ENCODE assay signal across 1 cellular context in genomic region chr19:6737284-6737872, GRCh38.
A peak's percentile ranks its signal among the peaks of the same experiment; 100 is the strongest.
TF ChIP-seq lines count a peak whose summit lies in the region.

Gene GPR108, minus strand, starts transcription at chr19:6737580. Its CDS starts 4 bp downstream, at chr19:6737576.

TF ChIP-seq in HepG2, 621 proteins besides CTCF, POLR2A, EP300 and RAD21 (continued from another document and continues in another):
- TF ChIP-seq, protein P1, sequence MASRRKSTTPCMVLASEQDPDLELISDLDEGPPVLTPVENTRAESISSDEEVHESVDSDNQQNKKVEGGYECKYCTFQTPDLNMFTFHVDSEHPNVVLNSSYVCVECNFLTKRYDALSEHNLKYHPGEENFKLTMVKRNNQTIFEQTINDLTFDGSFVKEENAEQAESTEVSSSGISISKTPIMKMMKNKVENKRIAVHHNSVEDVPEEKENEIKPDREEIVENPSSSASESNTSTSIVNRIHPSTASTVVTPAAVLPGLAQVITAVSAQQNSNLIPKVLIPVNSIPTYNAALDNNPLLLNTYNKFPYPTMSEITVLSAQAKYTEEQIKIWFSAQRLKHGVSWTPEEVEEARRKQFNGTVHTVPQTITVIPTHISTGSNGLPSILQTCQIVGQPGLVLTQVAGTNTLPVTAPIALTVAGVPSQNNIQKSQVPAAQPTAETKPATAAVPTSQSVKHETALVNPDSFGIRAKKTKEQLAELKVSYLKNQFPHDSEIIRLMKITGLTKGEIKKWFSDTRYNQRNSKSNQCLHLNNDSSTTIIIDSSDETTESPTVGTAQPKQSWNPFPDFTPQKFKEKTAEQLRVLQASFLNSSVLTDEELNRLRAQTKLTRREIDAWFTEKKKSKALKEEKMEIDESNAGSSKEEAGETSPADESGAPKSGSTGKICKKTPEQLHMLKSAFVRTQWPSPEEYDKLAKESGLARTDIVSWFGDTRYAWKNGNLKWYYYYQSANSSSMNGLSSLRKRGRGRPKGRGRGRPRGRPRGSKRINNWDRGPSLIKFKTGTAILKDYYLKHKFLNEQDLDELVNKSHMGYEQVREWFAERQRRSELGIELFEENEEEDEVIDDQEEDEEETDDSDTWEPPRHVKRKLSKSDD (CRISPR knock-in tag; IDR thresholded peaks at IDR 0.05; ENCODE audit: low read depth), result no peak
- TF ChIP-seq, protein P2, sequence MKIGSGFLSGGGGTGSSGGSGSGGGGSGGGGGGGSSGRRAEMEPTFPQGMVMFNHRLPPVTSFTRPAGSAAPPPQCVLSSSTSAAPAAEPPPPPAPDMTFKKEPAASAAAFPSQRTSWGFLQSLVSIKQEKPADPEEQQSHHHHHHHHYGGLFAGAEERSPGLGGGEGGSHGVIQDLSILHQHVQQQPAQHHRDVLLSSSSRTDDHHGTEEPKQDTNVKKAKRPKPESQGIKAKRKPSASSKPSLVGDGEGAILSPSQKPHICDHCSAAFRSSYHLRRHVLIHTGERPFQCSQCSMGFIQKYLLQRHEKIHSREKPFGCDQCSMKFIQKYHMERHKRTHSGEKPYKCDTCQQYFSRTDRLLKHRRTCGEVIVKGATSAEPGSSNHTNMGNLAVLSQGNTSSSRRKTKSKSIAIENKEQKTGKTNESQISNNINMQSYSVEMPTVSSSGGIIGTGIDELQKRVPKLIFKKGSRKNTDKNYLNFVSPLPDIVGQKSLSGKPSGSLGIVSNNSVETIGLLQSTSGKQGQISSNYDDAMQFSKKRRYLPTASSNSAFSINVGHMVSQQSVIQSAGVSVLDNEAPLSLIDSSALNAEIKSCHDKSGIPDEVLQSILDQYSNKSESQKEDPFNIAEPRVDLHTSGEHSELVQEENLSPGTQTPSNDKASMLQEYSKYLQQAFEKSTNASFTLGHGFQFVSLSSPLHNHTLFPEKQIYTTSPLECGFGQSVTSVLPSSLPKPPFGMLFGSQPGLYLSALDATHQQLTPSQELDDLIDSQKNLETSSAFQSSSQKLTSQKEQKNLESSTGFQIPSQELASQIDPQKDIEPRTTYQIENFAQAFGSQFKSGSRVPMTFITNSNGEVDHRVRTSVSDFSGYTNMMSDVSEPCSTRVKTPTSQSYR (CRISPR knock-in tag; IDR thresholded peaks at IDR 0.05; ENCODE audit: borderline replicate concordance), result no peak
- TF ChIP-seq ZNF776 (CRISPR knock-in tag; IDR thresholded peaks at IDR 0.05) (peak; percentile 64; the same call in 1 of the 2 replicates), NCOA5 (CRISPR knock-in tag; IDR thresholded peaks at IDR 0.05) (no peak), FLYWCH1 (CRISPR knock-in tag; IDR thresholded peaks at IDR 0.05) (no peak), ZNF747 (CRISPR knock-in tag; IDR thresholded peaks at IDR 0.05; ENCODE audit: borderline replicate concordance) (0 out of 2 replicates have a peak, but pooled peaks have one; percentile 31), ZSCAN9 (CRISPR knock-in tag; IDR thresholded peaks at IDR 0.05; ENCODE audit: borderline replicate concordance) (no peak; the same call in 1 of the 2 replicates), ZFX (CRISPR knock-in tag; IDR thresholded peaks at IDR 0.05; ENCODE audit: low read depth) (no peak), ZFP41 (CRISPR knock-in tag; IDR thresholded peaks at IDR 0.05; ENCODE audit: borderline replicate concordance) (no peak), KDM3A (CRISPR knock-in tag; IDR thresholded peaks at IDR 0.05; ENCODE audit: low read depth) (no peak), SP140L (CRISPR knock-in tag; IDR thresholded peaks at IDR 0.05; ENCODE audit: borderline replicate concordance) (no peak), RBM39 (IDR thresholded peaks at IDR 0.05; ENCODE audit: low read depth, low read length, poor library complexity, severe bottlenecking) (peak; percentile 58), CHD2 (IDR thresholded peaks at IDR 0.05; ENCODE audit: low read depth, low read length) (peak; percentile 69), ZNF264 (CRISPR knock-in tag; IDR thresholded peaks at IDR 0.05) (no peak), ZSCAN29 (CRISPR knock-in tag; conservative IDR thresholded peaks at IDR 0.05) (no peak), RFXANK (CRISPR knock-in tag; IDR thresholded peaks at IDR 0.05) (no peak), ARHGAP35 (CRISPR knock-in tag; IDR thresholded peaks at IDR 0.05; ENCODE audit: borderline replicate concordance) (no peak), NCOA1 (CRISPR knock-in tag; IDR thresholded peaks at IDR 0.05) (no peak), RFX1 (IDR thresholded peaks at IDR 0.05) (no peak), ZNF17 (CRISPR knock-in tag; IDR thresholded peaks at IDR 0.05) (no peak), SATB2 (CRISPR knock-in tag; IDR thresholded peaks at IDR 0.05) (no peak), RELA (CRISPR knock-in tag; IDR thresholded peaks at IDR 0.05) (no peak), MAFG (CRISPR knock-in tag; IDR thresholded peaks at IDR 0.05) (no peak), MTF1 (CRISPR knock-in tag; IDR thresholded peaks at IDR 0.05) (no peak), ZNF790 (CRISPR knock-in tag; IDR thresholded peaks at IDR 0.05; ENCODE audit: borderline replicate concordance) (no peak), ZNF792 (CRISPR knock-in tag; IDR thresholded peaks at IDR 0.05) (no peak), ATF1 (CRISPR knock-in tag; IDR thresholded peaks at IDR 0.05) (peak; percentile 99), ZBTB37 (CRISPR knock-in tag; IDR thresholded peaks at IDR 0.05) (no peak), TARDBP (CRISPR knock-in tag; IDR thresholded peaks at IDR 0.05) (no peak), ZNF546 (CRISPR knock-in tag; conservative IDR thresholded peaks at IDR 0.05) (peak; percentile 38; the same call in 1 of the 2 replicates), TAF1 (CRISPR knock-in tag; IDR thresholded peaks at IDR 0.05) (no peak), ZNF503 (CRISPR knock-in tag; IDR thresholded peaks at IDR 0.05) (no peak), ZNF670 (CRISPR knock-in tag; IDR thresholded peaks at IDR 0.05; ENCODE audit: borderline replicate concordance) (0 out of 2 replicates have a peak, but pooled peaks have one; percentile 66), GMEB2 (CRISPR knock-in tag; IDR thresholded peaks at IDR 0.05; ENCODE audit: low read depth) (no peak), BORCS8-MEF2B (CRISPR knock-in tag; IDR thresholded peaks at IDR 0.05) (0 out of 2 replicates have a peak, but pooled peaks have one; percentile 27), RORA (CRISPR knock-in tag; IDR thresholded peaks at IDR 0.05) (no peak), NFKB2 (CRISPR knock-in tag; IDR thresholded peaks at IDR 0.05; ENCODE audit: borderline replicate concordance) (no peak; the same call in 1 of the 2 replicates), ZNF530 (CRISPR knock-in tag; IDR thresholded peaks at IDR 0.05; ENCODE audit: low read depth) (no peak), SRSF1 (optimal IDR thresholded peaks at IDR 0.05; ENCODE audit: low read depth, low read length) (peak; percentile 70), FOXA1 (IDR thresholded peaks at IDR 0.05) (no peak), FOXA1 (CRISPR knock-in tag; IDR thresholded peaks at IDR 0.05) (no peak), TOE1 (CRISPR knock-in tag; IDR thresholded peaks at IDR 0.05) (no peak)
- TF ChIP-seq, protein P3, sequence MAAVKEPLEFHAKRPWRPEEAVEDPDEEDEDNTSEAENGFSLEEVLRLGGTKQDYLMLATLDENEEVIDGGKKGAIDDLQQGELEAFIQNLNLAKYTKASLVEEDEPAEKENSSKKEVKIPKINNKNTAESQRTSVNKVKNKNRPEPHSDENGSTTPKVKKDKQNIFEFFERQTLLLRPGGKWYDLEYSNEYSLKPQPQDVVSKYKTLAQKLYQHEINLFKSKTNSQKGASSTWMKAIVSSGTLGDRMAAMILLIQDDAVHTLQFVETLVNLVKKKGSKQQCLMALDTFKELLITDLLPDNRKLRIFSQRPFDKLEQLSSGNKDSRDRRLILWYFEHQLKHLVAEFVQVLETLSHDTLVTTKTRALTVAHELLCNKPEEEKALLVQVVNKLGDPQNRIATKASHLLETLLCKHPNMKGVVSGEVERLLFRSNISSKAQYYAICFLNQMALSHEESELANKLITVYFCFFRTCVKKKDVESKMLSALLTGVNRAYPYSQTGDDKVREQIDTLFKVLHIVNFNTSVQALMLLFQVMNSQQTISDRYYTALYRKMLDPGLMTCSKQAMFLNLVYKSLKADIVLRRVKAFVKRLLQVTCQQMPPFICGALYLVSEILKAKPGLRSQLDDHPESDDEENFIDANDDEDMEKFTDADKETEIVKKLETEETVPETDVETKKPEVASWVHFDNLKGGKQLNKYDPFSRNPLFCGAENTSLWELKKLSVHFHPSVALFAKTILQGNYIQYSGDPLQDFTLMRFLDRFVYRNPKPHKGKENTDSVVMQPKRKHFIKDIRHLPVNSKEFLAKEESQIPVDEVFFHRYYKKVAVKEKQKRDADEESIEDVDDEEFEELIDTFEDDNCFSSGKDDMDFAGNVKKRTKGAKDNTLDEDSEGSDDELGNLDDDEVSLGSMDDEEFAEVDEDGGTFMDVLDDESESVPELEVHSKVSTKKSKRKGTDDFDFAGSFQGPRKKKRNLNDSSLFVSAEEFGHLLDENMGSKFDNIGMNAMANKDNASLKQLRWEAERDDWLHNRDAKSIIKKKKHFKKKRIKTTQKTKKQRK (IDR thresholded peaks at IDR 0.05; ENCODE audit: low read length), result peak; percentile 93
- TF ChIP-seq, protein P4, sequence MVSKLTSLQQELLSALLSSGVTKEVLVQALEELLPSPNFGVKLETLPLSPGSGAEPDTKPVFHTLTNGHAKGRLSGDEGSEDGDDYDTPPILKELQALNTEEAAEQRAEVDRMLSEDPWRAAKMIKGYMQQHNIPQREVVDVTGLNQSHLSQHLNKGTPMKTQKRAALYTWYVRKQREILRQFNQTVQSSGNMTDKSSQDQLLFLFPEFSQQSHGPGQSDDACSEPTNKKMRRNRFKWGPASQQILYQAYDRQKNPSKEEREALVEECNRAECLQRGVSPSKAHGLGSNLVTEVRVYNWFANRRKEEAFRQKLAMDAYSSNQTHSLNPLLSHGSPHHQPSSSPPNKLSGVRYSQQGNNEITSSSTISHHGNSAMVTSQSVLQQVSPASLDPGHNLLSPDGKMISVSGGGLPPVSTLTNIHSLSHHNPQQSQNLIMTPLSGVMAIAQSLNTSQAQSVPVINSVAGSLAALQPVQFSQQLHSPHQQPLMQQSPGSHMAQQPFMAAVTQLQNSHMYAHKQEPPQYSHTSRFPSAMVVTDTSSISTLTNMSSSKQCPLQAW (CRISPR knock-in tag; IDR thresholded peaks at IDR 0.05), result peak; percentile 40; the same call in 1 of the 2 replicates
- TF ChIP-seq, protein P5, sequence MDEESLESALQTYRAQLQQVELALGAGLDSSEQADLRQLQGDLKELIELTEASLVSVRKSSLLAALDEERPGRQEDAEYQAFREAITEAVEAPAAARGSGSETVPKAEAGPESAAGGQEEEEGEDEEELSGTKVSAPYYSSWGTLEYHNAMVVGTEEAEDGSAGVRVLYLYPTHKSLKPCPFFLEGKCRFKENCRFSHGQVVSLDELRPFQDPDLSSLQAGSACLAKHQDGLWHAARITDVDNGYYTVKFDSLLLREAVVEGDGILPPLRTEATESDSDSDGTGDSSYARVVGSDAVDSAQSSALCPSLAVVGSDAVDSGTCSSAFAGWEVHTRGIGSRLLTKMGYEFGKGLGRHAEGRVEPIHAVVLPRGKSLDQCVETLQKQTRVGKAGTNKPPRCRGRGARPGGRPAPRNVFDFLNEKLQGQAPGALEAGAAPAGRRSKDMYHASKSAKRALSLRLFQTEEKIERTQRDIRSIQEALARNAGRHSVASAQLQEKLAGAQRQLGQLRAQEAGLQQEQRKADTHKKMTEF (CRISPR knock-in tag; IDR thresholded peaks at IDR 0.05), result peak; percentile 67; the same call in 1 of the 2 replicates
- TF ChIP-seq, protein P6, sequence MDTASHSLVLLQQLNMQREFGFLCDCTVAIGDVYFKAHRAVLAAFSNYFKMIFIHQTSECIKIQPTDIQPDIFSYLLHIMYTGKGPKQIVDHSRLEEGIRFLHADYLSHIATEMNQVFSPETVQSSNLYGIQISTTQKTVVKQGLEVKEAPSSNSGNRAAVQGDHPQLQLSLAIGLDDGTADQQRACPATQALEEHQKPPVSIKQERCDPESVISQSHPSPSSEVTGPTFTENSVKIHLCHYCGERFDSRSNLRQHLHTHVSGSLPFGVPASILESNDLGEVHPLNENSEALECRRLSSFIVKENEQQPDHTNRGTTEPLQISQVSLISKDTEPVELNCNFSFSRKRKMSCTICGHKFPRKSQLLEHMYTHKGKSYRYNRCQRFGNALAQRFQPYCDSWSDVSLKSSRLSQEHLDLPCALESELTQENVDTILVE (CRISPR knock-in tag; IDR thresholded peaks at IDR 0.05), result no peak
- TF ChIP-seq, protein P7, sequence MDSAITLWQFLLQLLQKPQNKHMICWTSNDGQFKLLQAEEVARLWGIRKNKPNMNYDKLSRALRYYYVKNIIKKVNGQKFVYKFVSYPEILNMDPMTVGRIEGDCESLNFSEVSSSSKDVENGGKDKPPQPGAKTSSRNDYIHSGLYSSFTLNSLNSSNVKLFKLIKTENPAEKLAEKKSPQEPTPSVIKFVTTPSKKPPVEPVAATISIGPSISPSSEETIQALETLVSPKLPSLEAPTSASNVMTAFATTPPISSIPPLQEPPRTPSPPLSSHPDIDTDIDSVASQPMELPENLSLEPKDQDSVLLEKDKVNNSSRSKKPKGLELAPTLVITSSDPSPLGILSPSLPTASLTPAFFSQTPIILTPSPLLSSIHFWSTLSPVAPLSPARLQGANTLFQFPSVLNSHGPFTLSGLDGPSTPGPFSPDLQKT (CRISPR knock-in tag; IDR thresholded peaks at IDR 0.05; ENCODE audit: borderline replicate concordance), result no peak; the same call in 1 of the 2 replicates
